In the genomic region with DNA sequence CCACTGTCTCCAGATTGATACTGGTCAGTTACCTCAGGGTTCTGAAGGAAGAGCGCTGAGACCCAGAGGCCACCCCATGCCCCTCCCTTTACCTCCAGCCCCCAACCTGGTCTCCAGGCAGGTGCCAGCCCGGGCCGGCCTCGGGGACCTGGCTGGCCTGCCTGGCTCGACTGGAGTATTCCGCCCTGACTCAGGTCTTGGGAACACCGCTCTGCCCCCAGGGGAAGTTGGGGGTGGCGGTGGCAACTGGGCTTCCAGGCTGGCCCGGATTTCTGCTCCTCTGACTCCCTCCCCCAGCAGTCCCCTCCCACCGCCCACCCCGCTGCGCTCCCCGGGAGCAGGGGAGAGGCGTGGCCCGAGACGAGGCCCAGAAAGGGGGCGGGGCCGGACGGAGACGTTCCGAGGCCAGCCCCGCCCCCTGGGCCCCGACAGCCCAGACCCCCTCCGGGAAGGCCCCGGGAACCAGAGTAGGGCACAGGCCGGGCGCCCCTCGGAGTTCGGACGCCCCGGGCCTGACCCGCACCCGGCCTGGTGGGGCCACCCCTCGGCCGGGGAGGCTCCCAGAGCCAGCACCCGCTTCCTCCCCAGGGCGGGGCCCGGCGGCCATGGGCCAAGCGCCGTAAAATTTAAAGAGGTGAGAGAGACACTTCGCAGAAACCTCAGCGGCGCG, we compare ENCODE assay signal across 8 cellular contexts.
A peak's percentile ranks its signal among the peaks of the same experiment; 100 is the strongest.
DNase-seq lines count a peak whose midpoint lies in the region; ATAC-seq and TF ChIP-seq lines count a peak whose summit lies in the region.

No MANE protein-coding gene starts in this region.

- H3K4me2 ChIP-seq in DOHH2 (ENCODE audit: low read length): peak overlapping the region; percentile 84
- peak overlapping the region; percentile 76 for H3K4me2 ChIP-seq in KMS-11

- no peaks in the 10 kb centered on the region for H3K36me3 ChIP-seq in DOHH2 (ENCODE audit: control insufficient read depth, low read length)
- no peaks in the 10 kb centered on the region for H3K36me3 ChIP-seq in KMS-11 (ENCODE audit: insufficient read depth)
- no peaks in the 10 kb centered on the region for H3K36me3 ChIP-seq in ascending aorta
- no peaks in the 10 kb centered on the region for H3K36me3 ChIP-seq in spleen

- no peaks in the 10 kb centered on the region for H3K79me2 ChIP-seq in DOHH2 (ENCODE audit: control insufficient read depth, low read length)
- no peaks in the 10 kb centered on the region for H3K79me2 ChIP-seq in KMS-11 (ENCODE audit: insufficient read depth, low read depth)

- DNase-seq in T-helper 2 cell: peak; percentile 80 to 87 (median 83)
- peak in 1 of 2 donors; percentile 79 for DNase-seq in ascending aorta (ENCODE audit: low spot score in 2 of 2)
- peak; percentile 98 for DNase-seq in spleen
- DNase-seq in pons (ENCODE audit: low spot score): no peak

- H3K4me1 ChIP-seq in DOHH2 (ENCODE audit: control insufficient read depth, low read length) (peaks cover 49% of the 10 kb centered on the region), KMS-11 (ENCODE audit: low read depth, poor library complexity, severe bottlenecking) (peaks cover 31% of the 10 kb centered on the region), ascending aorta (no peaks in the 10 kb centered on the region), spleen (peaks cover 34 to 54% (median 49%) of the 10 kb centered on the region in 6 donors)

- intact Hi-C loops in ascending aorta (cut with DNase I) (no loop called here), spleen (cut with DNase I; ENCODE audit: low total_unique reads) (no loop called here)

- TF ChIP-seq POLR2A in spleen (IDR thresholded peaks at IDR 0.05): peak; percentile 37 to 63 (median 41)

- ATAC-seq in GM21619 (IDR thresholded peaks at IDR 0.05; ENCODE audit: unreplicated experiment): peak; percentile 67

- H3K27me3 ChIP-seq in DOHH2 (ENCODE audit: control insufficient read depth, low read length) (no peaks in the 10 kb centered on the region), KMS-11 (ENCODE audit: insufficient read depth, low read depth) (no peaks in the 10 kb centered on the region), ascending aorta (peaks cover 8% of the 10 kb centered on the region), spleen (replicated peaks in 1 of 7) (peaks cover 0 to 19% (median 0%) of the 10 kb centered on the region in 7 donors)

- no peaks in the 10 kb centered on the region for H3K9me2 ChIP-seq in DOHH2 (replicated peaks; ENCODE audit: control insufficient read depth, low read length)

- H3K4me3 ChIP-seq in DOHH2 (ENCODE audit: low read length) (peak overlapping the region; percentile 74), KMS-11 (IDR thresholded peaks at IDR 0.05; ENCODE audit: insufficient read depth, low read depth, low read length) (no peak overlapping the region), ascending aorta (peak overlapping the region; percentile 49 to 64), iPS-18c (ENCODE audit: insufficient read depth, low read depth, low read length) (peak overlapping the region; percentile 74), spleen (peak overlapping the region; percentile 47 to 82 (median 62))

- 1 to 2% (median 1%) methylated on average over 13 to 44 of the region's 45 CpGs for WGBS in spleen, 5 donors

- H3K27ac ChIP-seq in DOHH2 (ENCODE audit: low read depth, low read length) (peak overlapping the region; percentile 84), KMS-11 (peak overlapping the region; percentile 75), ascending aorta (peak overlapping the region in 1 of 2 donors; percentile 34), spleen (peak overlapping the region; percentile 91 to 99 (median 97))

- H3F3A ChIP-seq in DOHH2 (ENCODE audit: control insufficient read depth, insufficient read depth): peaks cover 18% of the 10 kb centered on the region

- no peaks in the 10 kb centered on the region for H3K9me3 ChIP-seq in DOHH2 (ENCODE audit: control insufficient read depth, insufficient read depth, low read length)
- no peaks in the 10 kb centered on the region for H3K9me3 ChIP-seq in ascending aorta
- no peaks in the 10 kb centered on the region for H3K9me3 ChIP-seq in iPS-18c (ENCODE audit: control insufficient read depth, insufficient read depth, low read length)
- H3K9me3 ChIP-seq in spleen: no peaks in the 10 kb centered on the region

- H4K20me1 ChIP-seq in DOHH2 (ENCODE audit: control insufficient read depth, insufficient read depth, low read depth, low read length) (no peaks in the 10 kb centered on the region), KMS-11 (ENCODE audit: insufficient read depth) (no peaks in the 10 kb centered on the region)

- H2AFZ ChIP-seq in KMS-11 (ENCODE audit: low read depth): peak overlapping the region; percentile 74

- TF ChIP-seq CTCF in DOHH2 (IDR thresholded peaks at IDR 0.05; ENCODE audit: low read depth, low read length, poor library complexity, severe bottlenecking) (no peak), KMS-11 (conservative IDR thresholded peaks at IDR 0.05; ENCODE audit: low read depth, low read length) (no peak), ascending aorta (IDR thresholded peaks at IDR 0.05) (no peak), spleen (IDR thresholded peaks at IDR 0.05 in 8 of 11, conservative IDR thresholded peaks at IDR 0.05 in 3 of 11) (peak in 2 of 11 experiments; percentile 24 to 26)

- H3K9ac ChIP-seq in KMS-11: peak overlapping the region; percentile 86
